ENCODE assay signal across 10 cellular contexts in the genomic region with DNA sequence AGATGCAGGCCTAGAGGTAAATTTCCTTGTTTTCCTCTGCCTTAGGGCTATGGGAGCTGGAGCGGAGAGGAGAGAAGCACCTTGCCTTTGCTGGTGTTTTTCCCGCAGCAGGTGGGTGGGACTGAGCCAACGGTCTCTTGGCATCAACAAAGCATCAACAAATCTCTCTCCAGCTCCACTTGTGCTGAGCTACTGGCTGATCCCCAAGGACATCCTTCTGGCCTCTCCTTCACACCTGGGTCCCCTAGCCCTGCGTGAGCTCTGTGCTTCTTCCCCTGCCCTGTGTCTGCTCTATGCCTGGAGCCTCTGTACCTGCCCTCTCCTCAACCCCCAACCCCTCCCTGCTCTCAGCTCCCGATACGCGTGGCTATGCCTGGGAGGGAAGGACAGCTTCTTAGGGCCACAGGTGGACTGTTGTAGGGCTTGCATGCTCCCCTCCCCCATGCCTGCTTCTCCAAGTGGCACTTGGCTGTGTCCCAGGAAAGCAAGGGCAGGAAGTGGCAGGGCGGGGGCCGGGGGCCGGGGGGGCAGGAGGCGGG. TPM values are rescaled to one million over a fixed set of nuclear protein-coding genes. Genes with fewer than 3 reads are reported as not detected.
DNase-seq lines count a peak whose midpoint lies in the region; ATAC-seq and TF ChIP-seq lines count a peak whose summit lies in the region.
"Had no signal": no experiment of that assay in that cellular context is flagged by ENCODE, and none has a peak within 500 bp of the region (broad histone marks: within the 10 kb centered on the region; RNA-seq: fewer than 3 reads in every experiment).

No MANE protein-coding gene starts in this region.

- H3K9me3 Mint-ChIP-seq in CD4-positive, alpha-beta memory T cell: no peaks in the 10 kb centered on the region
- no peaks in the 10 kb centered on the region for H3K9me3 Mint-ChIP-seq in T-cell
- H3K9me3 Mint-ChIP-seq in T-helper 2 cell treated with Interferon-gamma antibody and Interleukin-4, amounts not matched to agents 5 μg/mL and 100 μg/mL, for 36 hours: no peaks in the 10 kb centered on the region

- no peak overlapping the region for H3K27ac ChIP-seq in CD4-positive, alpha-beta memory T cell (ENCODE audit: low read depth, low read length)
- peak overlapping the region; percentile 88 for H3K27ac ChIP-seq in lower lobe of right lung

- H3K4me3 ChIP-seq in CD4-positive, alpha-beta memory T cell (ENCODE audit: low read length in 2 of 2): no peak overlapping the region
- H3K4me3 ChIP-seq in lower lobe of right lung: no peak overlapping the region
- H3K4me3 ChIP-seq in HAP-1: no peak overlapping the region
- H3K4me3 ChIP-seq: heart right ventricle had no signal

- H3K36me3 ChIP-seq in CD4-positive, alpha-beta memory T cell (ENCODE audit: insufficient read depth, low read length): no peaks in the 10 kb centered on the region
- H3K36me3 ChIP-seq in lower lobe of right lung (no peaks in the 10 kb centered on the region), HAP-1 (replicated peaks) (no peaks in the 10 kb centered on the region)
- H3K36me3 ChIP-seq: heart right ventricle had no signal

- in situ Hi-C loops in HAP-1 (cut with MboI; ENCODE audit: low sequenced_read_pairs): no loop called here

- H3K4me1 Mint-ChIP-seq in CD4-positive, alpha-beta memory T cell: peaks cover 24 to 58% (median 29%) of the 10 kb centered on the region in 4 donors
- H3K4me1 Mint-ChIP-seq in T-cell: peaks cover 22 to 37% (median 32%) of the 10 kb centered on the region in 3 donors
- peaks cover 22% of the 10 kb centered on the region for H3K4me1 Mint-ChIP-seq in T-helper 2 cell treated with Interferon-gamma antibody and Interleukin-4, amounts not matched to agents 5 μg/mL and 100 μg/mL, for 36 hours (ENCODE audit: low read depth)

- H3K27ac Mint-ChIP-seq in CD4-positive, alpha-beta memory T cell: peak overlapping the region in 4 of 7 donors; percentile 8 to 78 (median 46)
- H3K27ac Mint-ChIP-seq in T-cell: peak overlapping the region in 1 of 2 donors; percentile 29
- no peak overlapping the region for H3K27ac Mint-ChIP-seq in T-helper 2 cell treated with Interferon-gamma antibody and Interleukin-4, amounts not matched to agents 5 μg/mL and 100 μg/mL, for 36 hours

- POLR2A ChIA-PET in CD4-positive, alpha-beta memory T cell (lab: Charles Lee; ENCODE audit: partially characterized antibody): interaction anchor here (3.1 kb wide), 1 partner anchor 15 kb away, joined by 12 read pairs; the partner anchor contains the start of gene METTL27
- POLR2A ChIA-PET in T-cell (lab: Charles Lee) (interaction anchor here in 1 of 2 donors (0.6 kb wide), 1 partner anchor 11 kb away, joined by 3 read pairs; no protein-coding TSS in a partner anchor), HEK293T (lab: Yijun Ruan, JAX) (interaction anchor here (1.2 to 1.7 kb wide), 3 partner anchors 15 to 89 kb away, joined by 3 to 7 read pairs (median 3); partner anchors contain the start of genes ABHD11 and METTL27)

- intact Hi-C loops in CD4-positive, alpha-beta memory T cell (cut with micrococcal nuclease): loop anchor here (2.0 kb wide), 1 partner anchor 27 kb away; no protein-coding TSS in a partner anchor
- intact Hi-C loops in lower lobe of right lung (cut with DNase I): no loop called here

- no peaks in the 10 kb centered on the region for H3K9me3 ChIP-seq in CD4-positive, alpha-beta memory T cell (ENCODE audit: control insufficient read depth in 1 of 2, low read length in 2 of 2)
- H3K9me3 ChIP-seq in lower lobe of right lung (no peaks in the 10 kb centered on the region), HAP-1 (no peaks in the 10 kb centered on the region)
- H3K9me3 ChIP-seq: heart right ventricle had no signal

- H3K4me1 ChIP-seq in CD4-positive, alpha-beta memory T cell (ENCODE audit: insufficient read depth, low read length): peaks cover 30% of the 10 kb centered on the region
- H3K4me1 ChIP-seq in lower lobe of right lung (peaks cover 39% of the 10 kb centered on the region), HAP-1 (peaks cover 3% of the 10 kb centered on the region; the same call in 1 of the 2 replicates)

- ATAC-seq in T-cell (replicated peaks in 1 of 4) (peak; percentile 23 to 56 (median 42)), lower lobe of right lung (peak; percentile 78 to 79), HG02870 (IDR thresholded peaks at IDR 0.05; ENCODE audit: unreplicated experiment) (no peak)

- peak overlapping the region in 6 of 8 donors; percentile 43 to 78 (median 68) for H3K4me3 Mint-ChIP-seq in CD4-positive, alpha-beta memory T cell
- H3K4me3 Mint-ChIP-seq in T-cell: peak overlapping the region in 1 of 3 donors; percentile 64
- H3K4me3 Mint-ChIP-seq in T-helper 2 cell treated with Interferon-gamma antibody and Interleukin-4, amounts not matched to agents 5 μg/mL and 100 μg/mL, for 36 hours: no peak overlapping the region

- H3K27me3 Mint-ChIP-seq in CD4-positive, alpha-beta memory T cell: peaks cover 2 to 8% of the 10 kb centered on the region in 2 donors
- H3K27me3 Mint-ChIP-seq in T-cell: peaks cover 0 to 13% of the 10 kb centered on the region in 2 donors
- peaks cover 14% of the 10 kb centered on the region for H3K27me3 Mint-ChIP-seq in T-helper 2 cell treated with Interferon-gamma antibody and Interleukin-4, amounts not matched to agents 5 μg/mL and 100 μg/mL, for 36 hours (ENCODE audit: low read depth)

- no peaks in the 10 kb centered on the region for H3K36me3 Mint-ChIP-seq in CD4-positive, alpha-beta memory T cell
- H3K36me3 Mint-ChIP-seq in T-cell: no peaks in the 10 kb centered on the region
- no peaks in the 10 kb centered on the region for H3K36me3 Mint-ChIP-seq in T-helper 2 cell treated with Interferon-gamma antibody and Interleukin-4, amounts not matched to agents 5 μg/mL and 100 μg/mL, for 36 hours (ENCODE audit: low read depth)

- DNase-seq in CD4-positive, alpha-beta memory T cell: no peak
- DNase-seq in NCI-H128 (lab: John Stamatoyannopoulos, UW; ENCODE audit: unreplicated experiment): peak; percentile 95
- DNase-seq in T-cell: no peak
- peak; percentile 85 for DNase-seq in lower lobe of right lung
- no peak for DNase-seq in HEK293T (ENCODE audit: extremely low spot score)
- no peak for DNase-seq in HAP-1 (ENCODE audit: low spot score in 2 of 2)
- no peak for DNase-seq in T-helper 2 cell treated with Interferon-gamma antibody and Interleukin-4, amounts not matched to agents 5 μg/mL and 100 μg/mL, for 36 hours (ENCODE audit: low spot score)
- DNase-seq: heart right ventricle had no signal

- no peaks in the 10 kb centered on the region for H3K27me3 ChIP-seq in CD4-positive, alpha-beta memory T cell (ENCODE audit: insufficient read depth, low read length)
- H3K27me3 ChIP-seq in lower lobe of right lung (ENCODE audit: low read depth) (peaks cover 4% of the 10 kb centered on the region), HAP-1 (ENCODE audit: low read depth) (no peaks in the 10 kb centered on the region)

- TF ChIP-seq CTCF in lower lobe of right lung (IDR thresholded peaks at IDR 0.05): no peak

- CTCF ChIA-PET in CD4-positive, alpha-beta memory T cell (lab: Charles Lee; ENCODE audit: partially characterized antibody): interaction anchor here (0.9 to 3.9 kb wide), 4 partner anchors 14 to 95 kb away, joined by 3 to 51 read pairs (median 3); no protein-coding TSS in a partner anchor
- CTCF ChIA-PET in T-cell (lab: Charles Lee): no interaction called here
- CTCF ChIA-PET in HEK293T (lab: Yijun Ruan, JAX): interaction anchor here (1.2 to 2.5 kb wide), 2 partner anchors 16 to 27 kb away, joined by 4 to 9 read pairs; no protein-coding TSS in a partner anchor

TF ChIP-seq in HEK293T, 16 proteins besides CTCF, POLR2A, EP300 and RAD21:
- TF ChIP-seq FOXK2 (IDR thresholded peaks at IDR 0.05) (no peak), ARNT (IDR thresholded peaks at IDR 0.05) (no peak), ZNF384 (IDR thresholded peaks at IDR 0.05) (no peak), SUZ12 (IDR thresholded peaks at IDR 0.05) (no peak), LEF1 (IDR thresholded peaks at IDR 0.05; ENCODE audit: borderline replicate concordance) (no peak), BHLHE40 (IDR thresholded peaks at IDR 0.05; ENCODE audit: borderline replicate concordance) (no peak), FOXM1 (IDR thresholded peaks at IDR 0.05; ENCODE audit: borderline replicate concordance) (no peak), NFRKB (IDR thresholded peaks at IDR 0.05) (no peak), L3MBTL2 (conservative IDR thresholded peaks at IDR 0.05) (no peak), FOXA1 (IDR thresholded peaks at IDR 0.05) (no peak), HDGF (IDR thresholded peaks at IDR 0.05; ENCODE audit: borderline replicate concordance) (no peak), ELF4 (IDR thresholded peaks at IDR 0.05) (no peak), CTBP1 (IDR thresholded peaks at IDR 0.05; ENCODE audit: borderline replicate concordance) (no peak), SP1 (IDR thresholded peaks at IDR 0.05) (no peak), TARDBP (IDR thresholded peaks at IDR 0.05) (no peak)
- TF ChIP-seq, protein P1, sequence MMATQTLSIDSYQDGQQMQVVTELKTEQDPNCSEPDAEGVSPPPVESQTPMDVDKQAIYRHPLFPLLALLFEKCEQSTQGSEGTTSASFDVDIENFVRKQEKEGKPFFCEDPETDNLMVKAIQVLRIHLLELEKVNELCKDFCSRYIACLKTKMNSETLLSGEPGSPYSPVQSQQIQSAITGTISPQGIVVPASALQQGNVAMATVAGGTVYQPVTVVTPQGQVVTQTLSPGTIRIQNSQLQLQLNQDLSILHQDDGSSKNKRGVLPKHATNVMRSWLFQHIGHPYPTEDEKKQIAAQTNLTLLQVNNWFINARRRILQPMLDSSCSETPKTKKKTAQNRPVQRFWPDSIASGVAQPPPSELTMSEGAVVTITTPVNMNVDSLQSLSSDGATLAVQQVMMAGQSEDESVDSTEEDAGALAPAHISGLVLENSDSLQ (IDR thresholded peaks at IDR 0.05): no peak

RNA-seq across cellular contexts. Expression of gene CLDN4, which starts 3.2 kb away (rescaled TPM):
- total RNA-seq in CD4-positive, alpha-beta memory T cell: not detected
- under 1 TPM in 1 of 2 donors, not detected in 1; 0.05 TPM for polyA plus RNA-seq in CD4-positive, alpha-beta memory T cell
- 1 to 10 TPM in 1 of 5 donors, under 1 TPM in 2, not detected in 2; 0.53 to 1.3 (median 0.79) TPM for total RNA-seq in T-cell
- 116 TPM for total RNA-seq in lower lobe of right lung
- total RNA-seq: T-helper 1 cell treated with Interleukin-12 subunit alpha and Interleukin-12 subunit beta and Interleukin-4 antibody, amounts not matched to agents 30 ng/mL and 1 ng/mL, for 36 hours had no signal

RNA-seq across cellular contexts. Expression of gene METTL27, which starts 14.7 kb away (rescaled TPM):
- 1 to 10 TPM; 6.1 to 7.6 TPM for total RNA-seq in CD4-positive, alpha-beta memory T cell
- under 1 TPM in 1 of 2 donors, not detected in 1; 0.49 TPM for polyA plus RNA-seq in CD4-positive, alpha-beta memory T cell
- total RNA-seq in T-cell: 1 to 10 TPM in 4 of 5 donors, under 1 TPM in 1; 0.45 to 7.2 (median 1.8) TPM
- total RNA-seq in lower lobe of right lung: 4.0 TPM

RNA-seq across cellular contexts. Expression of gene TMEM270, which starts 33.3 kb away (rescaled TPM):
- total RNA-seq in CD4-positive, alpha-beta memory T cell: not detected
- not detected for polyA plus RNA-seq in CD4-positive, alpha-beta memory T cell
- total RNA-seq in T-cell (not detected), lower lobe of right lung (not detected)
- total RNA-seq: heart right ventricle; T-helper 1 cell treated with Interleukin-12 subunit alpha and Interleukin-12 subunit beta and Interleukin-4 antibody, amounts not matched to agents 30 ng/mL and 1 ng/mL, for 36 hours had no signal
- polyA plus RNA-seq: heart right ventricle had no signal

RNA-seq across cellular contexts. Expression of gene CLDN3, which starts 57.6 kb away (rescaled TPM):
- not detected for total RNA-seq in CD4-positive, alpha-beta memory T cell
- not detected for polyA plus RNA-seq in CD4-positive, alpha-beta memory T cell
- total RNA-seq in T-cell: under 1 TPM in 2 of 5 donors, not detected in 3; 0.26 to 0.50 TPM
- total RNA-seq in lower lobe of right lung: 12.8 TPM
- total RNA-seq: heart right ventricle; T-helper 1 cell treated with Interleukin-12 subunit alpha and Interleukin-12 subunit beta and Interleukin-4 antibody, amounts not matched to agents 30 ng/mL and 1 ng/mL, for 36 hours had no signal
- polyA plus RNA-seq: heart right ventricle had no signal

Comparison
In these comparisons a context has a peak if more than half of its experiments do, and no peak if none do; other contexts are left out.
1. DNase-seq: peak in NCI-H128 (single experiment) and lower lobe of right lung (single experiment); none in CD4-positive, alpha-beta memory T cell (0 of 5), T-cell (0 of 34), HEK293T (single experiment), HAP-1 (0 of 2) and T-helper 2 cell treated with Interferon-gamma antibody and Interleukin-4, amounts not matched to agents 5 μg/mL and 100 μg/mL, for 36 hours (single experiment).
2. RNA of gene CLDN4, which starts 3.2 kb away (total RNA-seq): 116 TPM in lower lobe of right lung (single experiment); 0.53 to 1.3 TPM in T-cell and not detected in CD4-positive, alpha-beta memory T cell; every median in the first group is over 10 times any median in the second.
3. CTCF ChIA-PET loops: an anchor here in CD4-positive, alpha-beta memory T cell (0.9 to 3.9 kb wide) and HEK293T (1.2 to 2.5 kb wide); none called in T-cell.